28 cellular contexts compared by ENCODE assay signal in genomic region chr9:132040808-132041207, GRCh38. TPM values are rescaled to one million over a fixed set of nuclear protein-coding genes. Genes with fewer than 3 reads are reported as not detected.
DNase-seq lines count a peak whose midpoint lies in the region; ATAC-seq and TF ChIP-seq lines count a peak whose summit lies in the region.
"Had no signal": no experiment of that assay in that cellular context is flagged by ENCODE, and none has a peak within 500 bp of the region (broad histone marks: within the 10 kb centered on the region; RNA-seq: fewer than 3 reads in every experiment).

No MANE protein-coding gene starts in this region.

- H3K9me3 ChIP-seq in CD4-positive, alpha-beta memory T cell (ENCODE audit: control insufficient read depth in 1 of 2, low read length in 2 of 2), result no peaks in the 10 kb centered on the region
- H3K9me3 ChIP-seq: gastrocnemius medialis, right lobe of liver, upper lobe of right lung had no signal

- H3K4me3 ChIP-seq in CD4-positive, alpha-beta memory T cell (ENCODE audit: low read length in 2 of 2), result no peak overlapping the region
- H3K4me3 ChIP-seq: dorsolateral prefrontal cortex, gastrocnemius medialis, right lobe of liver, upper lobe of right lung had no signal

- no peaks in the 10 kb centered on the region for H3K36me3 Mint-ChIP-seq in brain
- H3K36me3 Mint-ChIP-seq in activated CD8-positive, alpha-beta T cell treated with anti-CD3 and anti-CD28 coated beads for 36 hours (ENCODE audit: low read depth), result peaks cover 3% of the 10 kb centered on the region
- H3K36me3 Mint-ChIP-seq in CD4-positive, alpha-beta memory T cell, result peaks cover 14 to 16% of the 10 kb centered on the region in 2 donors
- H3K36me3 Mint-ChIP-seq: IgD-negative memory B cell had no signal

- no peaks in the 10 kb centered on the region for H3K27me3 ChIP-seq in CD4-positive, alpha-beta memory T cell (ENCODE audit: insufficient read depth, low read length)
- H3K27me3 ChIP-seq: dorsolateral prefrontal cortex, gastrocnemius medialis, right lobe of liver, upper lobe of right lung had no signal

- no peak for ATAC-seq in activated CD8-positive, alpha-beta T cell treated with anti-CD3 and anti-CD28 coated beads for 36 hours
- ATAC-seq: activated CD8-positive, alpha-beta T cell treated with anti-CD3 and anti-CD28 coated beads, Interleukin-2, amount 10 ng/mL, durations not matched to agents 7 days and 5 days; activated naive CD4-positive, alpha-beta T cell treated with anti-CD3 and anti-CD28 coated beads, Interleukin-2, amount 50 U/mL, for 72 hours; gastrocnemius medialis; Panc1; right lobe of liver; stimulated activated memory B cell treated with anti-CD40 and anti-IgM and Interleukin-4, amounts not matched to agents 10 μg/mL and 1 μg/mL and 100 μg/mL, for 72 hours; upper lobe of right lung had no signal

- peak; percentile 64 for DNase-seq in NCI-H82 (lab: John Stamatoyannopoulos, UW)
- DNase-seq in NCI-H82 treated with DMSO at 0.1 percent for 48 hours (lab: John Stamatoyannopoulos, UW; ENCODE audit: unreplicated experiment), result no peak
- DNase-seq in COLO668 (lab: John Stamatoyannopoulos, UW; ENCODE audit: unreplicated experiment), result peak; percentile 39
- DNase-seq in NCI-H345 (lab: John Stamatoyannopoulos, UW), result peak; percentile 72
- DNase-seq in activated CD8-positive, alpha-beta T cell treated with anti-CD3 and anti-CD28 coated beads for 36 hours, result no peak
- no peak for DNase-seq in CD4-positive, alpha-beta memory T cell
- DNase-seq in amniotic stem cell (lab: John Stamatoyannopoulos, UW), result no peak
- DNase-seq: activated CD4-positive, alpha-beta T cell treated with anti-CD3 and anti-CD28 coated beads for 1 hour; activated CD8-positive, alpha-beta T cell treated with anti-CD3 and anti-CD28 coated beads, Interleukin-2, amount 10 ng/mL, durations not matched to agents 7 days and 5 days; cerebellar nuclear complex; dorsolateral prefrontal cortex; gastrocnemius medialis; GOT3; hypothalamus; NCI-H2107; posterior cingulate gyrus; right lobe of liver; stimulated activated CD4-positive, alpha-beta T cell treated with anti-CD3 and anti-CD28 coated beads, Interleukin-12 subunit alpha, Interleukin-12 subunit beta, amount 100 ng/mL, for 4 hours; stimulated activated CD4-positive, alpha-beta T cell treated with anti-CD3 and anti-CD28 coated beads, Interleukin-4, amount 100 ng/mL, for 24 hours; substantia nigra; T-helper 1 cell; upper lobe of right lung had no signal

- peak overlapping the region; percentile 13 to 70 (median 43) for H3K27ac Mint-ChIP-seq in brain
- H3K27ac Mint-ChIP-seq in activated CD8-positive, alpha-beta T cell treated with anti-CD3 and anti-CD28 coated beads for 36 hours, result no peak overlapping the region
- H3K27ac Mint-ChIP-seq in CD4-positive, alpha-beta memory T cell, result peak overlapping the region in 1 of 7 donors; percentile 78
- H3K27ac Mint-ChIP-seq: activated CD8-positive, alpha-beta T cell treated with anti-CD3 and anti-CD28 coated beads, Interleukin-2, amount 10 ng/mL, durations not matched to agents 7 days and 5 days; activated naive CD4-positive, alpha-beta T cell treated with anti-CD3 and anti-CD28 coated beads, Interleukin-2, amount 50 U/mL, for 72 hours; B cell; IgD-negative memory B cell; stimulated activated memory B cell treated with anti-CD40 and anti-IgM and Interleukin-4, amounts not matched to agents 10 μg/mL and 1 μg/mL and 100 μg/mL, for 72 hours had no signal

- POLR2A ChIA-PET in activated CD8-positive, alpha-beta T cell treated with anti-CD3 and anti-CD28 coated beads for 36 hours (lab: Charles Lee), result no interaction called here
- POLR2A ChIA-PET in CD4-positive, alpha-beta memory T cell (lab: Charles Lee; ENCODE audit: partially characterized antibody), result no interaction called here

- H3K9me3 Mint-ChIP-seq in brain, result no peaks in the 10 kb centered on the region
- no peaks in the 10 kb centered on the region for H3K9me3 Mint-ChIP-seq in activated CD8-positive, alpha-beta T cell treated with anti-CD3 and anti-CD28 coated beads for 36 hours
- peaks cover 0 to 2% (median 0%) of the 10 kb centered on the region in 8 donors for H3K9me3 Mint-ChIP-seq in CD4-positive, alpha-beta memory T cell
- H3K9me3 Mint-ChIP-seq: activated naive CD4-positive, alpha-beta T cell treated with anti-CD3 and anti-CD28 coated beads, Interleukin-2, amount 50 U/mL, for 72 hours; IgD-negative memory B cell; stimulated activated memory B cell treated with anti-CD40 and anti-IgM and Interleukin-4, amounts not matched to agents 10 μg/mL and 1 μg/mL and 100 μg/mL, for 72 hours had no signal

- H3K36me3 ChIP-seq in CD4-positive, alpha-beta memory T cell (ENCODE audit: insufficient read depth, low read length), result no peaks in the 10 kb centered on the region
- H3K36me3 ChIP-seq: gastrocnemius medialis, upper lobe of right lung had no signal

- no peaks in the 10 kb centered on the region for H3K4me1 ChIP-seq in CD4-positive, alpha-beta memory T cell (ENCODE audit: insufficient read depth, low read length)
- H3K4me1 ChIP-seq: right lobe of liver, upper lobe of right lung had no signal

- peaks cover 67% of the 10 kb centered on the region for H3K4me1 Mint-ChIP-seq in brain
- peaks cover 13% of the 10 kb centered on the region for H3K4me1 Mint-ChIP-seq in activated CD8-positive, alpha-beta T cell treated with anti-CD3 and anti-CD28 coated beads for 36 hours (ENCODE audit: low read depth)
- peaks cover 14 to 28% (median 17%) of the 10 kb centered on the region in 4 donors for H3K4me1 Mint-ChIP-seq in CD4-positive, alpha-beta memory T cell

- no peak for TF ChIP-seq CTCF in brain (conservative IDR thresholded peaks at IDR 0.05)
- TF ChIP-seq CTCF in activated CD8-positive, alpha-beta T cell treated with anti-CD3 and anti-CD28 coated beads for 36 hours (IDR thresholded peaks at IDR 0.05), result no peak

- H3K4me3 Mint-ChIP-seq in brain, result peak overlapping the region in 1 of 5 experiments; percentile 44
- no peak overlapping the region for H3K4me3 Mint-ChIP-seq in activated CD8-positive, alpha-beta T cell treated with anti-CD3 and anti-CD28 coated beads for 36 hours
- H3K4me3 Mint-ChIP-seq in CD4-positive, alpha-beta memory T cell, result no peak overlapping the region
- H3K4me3 Mint-ChIP-seq: activated CD8-positive, alpha-beta T cell treated with anti-CD3 and anti-CD28 coated beads, Interleukin-2, amount 10 ng/mL, durations not matched to agents 7 days and 5 days; B cell; stimulated activated memory B cell treated with anti-CD40 and anti-IgM and Interleukin-4, amounts not matched to agents 10 μg/mL and 1 μg/mL and 100 μg/mL, for 72 hours had no signal

- CTCF ChIA-PET in activated CD8-positive, alpha-beta T cell treated with anti-CD3 and anti-CD28 coated beads for 36 hours (lab: Charles Lee), result no interaction called here
- CTCF ChIA-PET in CD4-positive, alpha-beta memory T cell (lab: Charles Lee; ENCODE audit: partially characterized antibody), result no interaction called here

- H3K27ac ChIP-seq in CD4-positive, alpha-beta memory T cell (ENCODE audit: low read depth, low read length), result no peak overlapping the region
- H3K27ac ChIP-seq: dorsolateral prefrontal cortex, gastrocnemius medialis, right lobe of liver, upper lobe of right lung had no signal

- no peaks in the 10 kb centered on the region for H3K27me3 Mint-ChIP-seq in brain
- no peaks in the 10 kb centered on the region for H3K27me3 Mint-ChIP-seq in activated CD8-positive, alpha-beta T cell treated with anti-CD3 and anti-CD28 coated beads for 36 hours
- no peaks in the 10 kb centered on the region for H3K27me3 Mint-ChIP-seq in CD4-positive, alpha-beta memory T cell
- H3K27me3 Mint-ChIP-seq: B cell; IgD-negative memory B cell; stimulated activated memory B cell treated with anti-CD40 and anti-IgM and Interleukin-4, amounts not matched to agents 10 μg/mL and 1 μg/mL and 100 μg/mL, for 72 hours had no signal

- intact Hi-C loops in activated CD8-positive, alpha-beta T cell treated with anti-CD3 and anti-CD28 coated beads for 36 hours (cut with micrococcal nuclease), result no loop called here
- intact Hi-C loops in CD4-positive, alpha-beta memory T cell (cut with micrococcal nuclease), result no loop called here

RNA-seq across cellular contexts. Expression of gene MED27, which starts 38.9 kb away (rescaled TPM):
- polyA plus RNA-seq in brain (ENCODE audit: insufficient read depth, low read depth, low replicate concordance), result 82.6 TPM
- 10 to 100 TPM; 32.5 TPM for total RNA-seq in activated CD8-positive, alpha-beta T cell treated with anti-CD3 and anti-CD28 coated beads for 36 hours
- total RNA-seq in CD4-positive, alpha-beta memory T cell, result 10 to 100 TPM; 15.6 to 15.8 TPM
- polyA plus RNA-seq in CD4-positive, alpha-beta memory T cell, result 10 to 100 TPM; 42.8 to 57.7 TPM

Comparison
In these comparisons a context has a peak if more than half of its experiments do, and no peak if none do; other contexts are left out.
1. DNase-seq: peak in NCI-H82 (single experiment), COLO668 (single experiment) and NCI-H345 (single experiment); none in NCI-H82 treated with DMSO at 0.1 percent for 48 hours (single experiment), activated CD8-positive, alpha-beta T cell treated with anti-CD3 and anti-CD28 coated beads for 36 hours (single experiment), CD4-positive, alpha-beta memory T cell (0 of 5) and amniotic stem cell (single experiment).